Comparison of ENCODE assay signal across 28 cellular contexts in the genomic region with DNA sequence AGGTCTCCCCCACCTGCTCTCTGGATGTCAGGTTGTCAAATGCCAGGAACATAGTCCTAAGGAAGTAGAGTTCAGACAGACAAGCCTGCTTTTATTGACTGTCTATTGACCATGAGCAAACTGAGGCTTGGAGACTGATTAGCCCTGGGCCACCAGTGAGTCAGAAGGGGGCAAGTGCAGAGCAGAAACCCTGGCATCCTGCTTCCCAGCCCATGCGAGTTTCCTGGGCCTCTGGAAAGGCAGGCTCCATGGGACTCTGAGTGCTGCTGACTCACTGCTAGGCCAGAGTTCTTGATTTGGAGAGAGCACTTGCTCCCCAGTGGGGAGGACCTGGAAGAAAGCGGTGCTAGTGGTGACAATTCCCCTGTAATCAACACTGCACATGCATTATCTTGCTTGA. TPM values are rescaled to one million over a fixed set of nuclear protein-coding genes. Genes with fewer than 3 reads are reported as not detected.
A peak's percentile ranks its signal among the peaks of the same experiment; 100 is the strongest.
DNase-seq lines count a peak whose midpoint lies in the region; ATAC-seq and TF ChIP-seq lines count a peak whose summit lies in the region.
"Had no signal": no experiment of that assay in that cellular context is flagged by ENCODE, and none has a peak within 500 bp of the region (broad histone marks: within the 10 kb centered on the region; RNA-seq: fewer than 3 reads in every experiment).

No MANE protein-coding gene starts in this region.

- no peak overlapping the region; the same call in 1 of the 2 replicates for H3K9ac ChIP-seq in PC-3 (ENCODE audit: low read length)
- H3K9ac ChIP-seq: KMS-11 had no signal

- H3K27ac ChIP-seq in PC-3 (ENCODE audit: low read length): peak overlapping the region; percentile 61
- no peak overlapping the region for H3K27ac ChIP-seq in osteoblast (ENCODE audit: low read depth, low read length)
- H3K27ac ChIP-seq in tibial nerve: no peak overlapping the region
- H3K27ac ChIP-seq: KMS-11, spleen, WERI-Rb-1 had no signal

- no peaks in the 10 kb centered on the region for H3K27me3 ChIP-seq in PC-3 (ENCODE audit: low read length)
- no peaks in the 10 kb centered on the region for H3K27me3 ChIP-seq in osteoblast (ENCODE audit: insufficient read depth, low read length)
- no peaks in the 10 kb centered on the region for H3K27me3 ChIP-seq in tibial nerve

- H3K36me3 ChIP-seq in PC-3 (ENCODE audit: low read depth, low read length) (peaks cover 2% of the 10 kb centered on the region; the same call in 1 of the 2 replicates), osteoblast (ENCODE audit: insufficient read depth, low read length) (no peaks in the 10 kb centered on the region), tibial nerve (no peaks in the 10 kb centered on the region)
- H3K36me3 ChIP-seq: spleen, WERI-Rb-1 had no signal

- H3K4me2 ChIP-seq in PC-3 (ENCODE audit: low read length) (peak overlapping the region; percentile 97), osteoblast (ENCODE audit: insufficient read depth, low read length) (no peak overlapping the region)
- H3K4me2 ChIP-seq: KMS-11 had no signal

- no peaks in the 10 kb centered on the region for H3K27me3 Mint-ChIP-seq in Calu3 (ENCODE audit: unreplicated experiment)
- H3K27me3 Mint-ChIP-seq in activated CD4-positive, alpha-beta memory T cell treated with anti-CD3 and anti-CD28 coated beads, Interleukin-2, amount 10 ng/mL, durations not matched to agents 7 days and 5 days: peaks cover 4% of the 10 kb centered on the region
- H3K27me3 Mint-ChIP-seq: memory B cell had no signal

- H3K36me3 Mint-ChIP-seq in Calu3 (ENCODE audit: insufficient read depth, unreplicated experiment): peaks cover 27% of the 10 kb centered on the region
- peaks cover 17% of the 10 kb centered on the region for H3K36me3 Mint-ChIP-seq in activated CD4-positive, alpha-beta memory T cell treated with anti-CD3 and anti-CD28 coated beads, Interleukin-2, amount 10 ng/mL, durations not matched to agents 7 days and 5 days (ENCODE audit: low read depth)
- H3K36me3 Mint-ChIP-seq: CD4-positive, alpha-beta memory T cell; memory B cell had no signal

- CTCF ChIA-PET in Calu3 (lab: Charles Lee) (interaction anchor here (0.5 to 5.4 kb wide), 2 partner anchors 107 to 371 kb away, joined by 3 to 169 read pairs; no protein-coding TSS in a partner anchor), PC-3 (lab: Charles Lee) (no interaction called here)
- CTCF ChIA-PET in activated CD4-positive, alpha-beta memory T cell treated with anti-CD3 and anti-CD28 coated beads, Interleukin-2, amount 10 ng/mL, durations not matched to agents 7 days and 5 days (lab: Charles Lee): interaction anchor here (0.8 to 21.6 kb wide), 5 partner anchors 14 to 100 kb away, joined by 3 to 951 read pairs (median 7); no protein-coding TSS in a partner anchor

- no peaks in the 10 kb centered on the region for H3K9me3 Mint-ChIP-seq in Calu3 (ENCODE audit: low read depth, unreplicated experiment)
- H3K9me3 Mint-ChIP-seq in activated CD4-positive, alpha-beta memory T cell treated with anti-CD3 and anti-CD28 coated beads, Interleukin-2, amount 10 ng/mL, durations not matched to agents 7 days and 5 days: no peaks in the 10 kb centered on the region
- H3K9me3 Mint-ChIP-seq: activated CD4-positive, alpha-beta memory T cell treated with anti-CD3 and anti-CD28 coated beads for 36 hours; central memory CD8-positive, alpha-beta T cell; memory B cell; nephron; T-helper 1 cell treated with Interleukin-12 subunit alpha and Interleukin-12 subunit beta and Interleukin-4 antibody, amounts not matched to agents 30 μg/mL and 1 μg/mL, for 36 hours had no signal

- TF ChIP-seq EP300 in tibial nerve (IDR thresholded peaks at IDR 0.05): no peak

- H3F3A ChIP-seq in PC-3 (ENCODE audit: low read length, unreplicated experiment): no peaks in the 10 kb centered on the region

- POLR2A ChIA-PET in PC-3 (lab: Charles Lee; ENCODE audit: unreplicated experiment): no interaction called here
- POLR2A ChIA-PET in activated CD4-positive, alpha-beta memory T cell treated with anti-CD3 and anti-CD28 coated beads, Interleukin-2, amount 10 ng/mL, durations not matched to agents 7 days and 5 days (lab: Charles Lee): interaction anchor here (1.7 to 1.8 kb wide), 2 partner anchors 13 to 47 kb away, joined by 3 to 6 read pairs; partner anchors contain the start of gene PFDN1

- H3K4me3 ChIP-seq in PC-3 (ENCODE audit: low read length) (no peak overlapping the region), fibroblast of mammary gland (ENCODE audit: control insufficient read depth, low read depth, low read length) (no peak overlapping the region), osteoblast (ENCODE audit: insufficient read depth, low read length) (no peak overlapping the region), tibial nerve (no peak overlapping the region)
- H3K4me3 ChIP-seq: spleen had no signal

- DNase-seq in Calu3 (peak; percentile 27), PC-3 (peak; percentile 76), fibroblast of mammary gland (ENCODE audit: low read depth) (peak; percentile 22), osteoblast (ENCODE audit: insufficient read length, low spot score, missing footprints) (peak; percentile 85), NCI-H82 (lab: John Stamatoyannopoulos, UW) (no peak), tibial nerve (ENCODE audit: low spot score in 2 of 2) (no peak)
- no peak for DNase-seq in activated CD4-positive, alpha-beta memory T cell treated with anti-CD3 and anti-CD28 coated beads, Interleukin-2, amount 10 ng/mL, durations not matched to agents 7 days and 5 days
- DNase-seq: activated CD4-positive, alpha-beta memory T cell treated with anti-CD3 and anti-CD28 coated beads for 36 hours; activated naive CD4-positive, alpha-beta T cell; activated T-cell treated with anti-CD3 and anti-CD28 coated beads, Interleukin-2, amount 50 U/mL, for 1 hour; anterior cingulate cortex; CD4-positive, alpha-beta memory T cell; DMS79 treated with DMSO at 0.1 percent for 48 hours; hippocampal formation; kidney; NCI-H1092; NCI-H2081 treated with DMSO at 0.1 percent for 48 hours; NCI-H524; posterior cingulate gyrus; spleen; substantia nigra; WERI-Rb-1 had no signal

- TF ChIP-seq POLR2A in tibial nerve (IDR thresholded peaks at IDR 0.05): no peak

- intact Hi-C loops in Calu3 (cut with micrococcal nuclease; ENCODE audit: unreplicated experiment) (loop anchor here (5.0 kb wide), 2 partner anchors 52 to 172 kb away; partner anchors contain the start of gene CYSTM1), PC-3 (cut with micrococcal nuclease) (loop anchor here (5.0 kb wide), 1 partner anchor 172 kb away; the partner anchor contains the start of gene CYSTM1)

- no peaks in the 10 kb centered on the region for H3K9me2 ChIP-seq in PC-3 (replicated peaks; ENCODE audit: low read length)

- H3K79me2 ChIP-seq in PC-3 (ENCODE audit: low read length): peaks cover 23% of the 10 kb centered on the region
- peaks cover 20% of the 10 kb centered on the region for H3K79me2 ChIP-seq in osteoblast (ENCODE audit: insufficient read depth, low read length)

- H3K9me3 ChIP-seq in PC-3 (ENCODE audit: low read length) (no peaks in the 10 kb centered on the region), osteoblast (ENCODE audit: low read depth, low read length) (no peaks in the 10 kb centered on the region), tibial nerve (no peaks in the 10 kb centered on the region)
- H3K9me3 ChIP-seq: spleen had no signal

- ATAC-seq in PC-3 (no peak), GM18909 (IDR thresholded peaks at IDR 0.05; ENCODE audit: poor library complexity, unreplicated experiment) (no peak)

- no peak overlapping the region for H2AFZ ChIP-seq in PC-3 (ENCODE audit: low read length)
- peak overlapping the region; percentile 41 for H2AFZ ChIP-seq in osteoblast (ENCODE audit: low read length)

- TF ChIP-seq CTCF in Calu3 (IDR thresholded peaks at IDR 0.05; ENCODE audit: unreplicated experiment) (no peak), PC-3 (conservative IDR thresholded peaks at IDR 0.05; ENCODE audit: low read depth, low read length) (no peak), fibroblast of mammary gland (conservative IDR thresholded peaks at IDR 0.05; ENCODE audit: control insufficient read depth, insufficient read depth, low read depth, low read length) (no peak), osteoblast (IDR thresholded peaks at IDR 0.05; ENCODE audit: extremely low read depth, low read depth, low read length) (no peak), tibial nerve (IDR thresholded peaks at IDR 0.05) (no peak)

- peaks cover 41% of the 10 kb centered on the region for H3K4me1 ChIP-seq in PC-3 (ENCODE audit: insufficient read depth, low read length)
- H3K4me1 ChIP-seq in osteoblast (ENCODE audit: insufficient read depth, low read length): peaks cover 28% of the 10 kb centered on the region
- H3K4me1 ChIP-seq in tibial nerve: peaks cover 0 to 34% (median 9%) of the 10 kb centered on the region in 4 donors

- WGBS in tibial nerve, 2 donors: 63 to 83% methylated on average over 2 of the region's 2 CpGs

- H3K4me1 Mint-ChIP-seq in Calu3 (ENCODE audit: low read depth, unreplicated experiment): peaks cover 48% of the 10 kb centered on the region
- peaks cover 43% of the 10 kb centered on the region for H3K4me1 Mint-ChIP-seq in activated CD4-positive, alpha-beta memory T cell treated with anti-CD3 and anti-CD28 coated beads, Interleukin-2, amount 10 ng/mL, durations not matched to agents 7 days and 5 days

- no peak overlapping the region for H3K27ac Mint-ChIP-seq in Calu3 (ENCODE audit: unreplicated experiment)
- H3K27ac Mint-ChIP-seq in activated CD4-positive, alpha-beta memory T cell treated with anti-CD3 and anti-CD28 coated beads, Interleukin-2, amount 10 ng/mL, durations not matched to agents 7 days and 5 days: no peak overlapping the region
- H3K27ac Mint-ChIP-seq: activated CD4-positive, alpha-beta memory T cell treated with anti-CD3 and anti-CD28 coated beads for 36 hours; CD4-positive, alpha-beta memory T cell; memory B cell; nephron; T-helper 1 cell treated with Interleukin-12 subunit alpha and Interleukin-12 subunit beta and Interleukin-4 antibody, amounts not matched to agents 30 μg/mL and 1 μg/mL, for 36 hours had no signal

- H3K4me3 Mint-ChIP-seq in Calu3 (ENCODE audit: low read depth, unreplicated experiment): no peak overlapping the region
- H3K4me3 Mint-ChIP-seq in activated CD4-positive, alpha-beta memory T cell treated with anti-CD3 and anti-CD28 coated beads, Interleukin-2, amount 10 ng/mL, durations not matched to agents 7 days and 5 days: no peak overlapping the region
- H3K4me3 Mint-ChIP-seq: activated CD4-positive, alpha-beta memory T cell treated with anti-CD3 and anti-CD28 coated beads for 36 hours; central memory CD8-positive, alpha-beta T cell; memory B cell; T-helper 1 cell treated with Interleukin-12 subunit alpha and Interleukin-12 subunit beta and Interleukin-4 antibody, amounts not matched to agents 30 μg/mL and 1 μg/mL, for 36 hours had no signal

- H4K20me1 ChIP-seq in PC-3 (ENCODE audit: low read length): peaks cover 13% of the 10 kb centered on the region
- H4K20me1 ChIP-seq in osteoblast (ENCODE audit: insufficient read depth, low read length): peaks cover 4% of the 10 kb centered on the region

- BruUV-seq in Calu3 (replicated peaks; lab: Mats Ljungman, UMichigan): no TSS peak
- BruUV-seq in PC-3 (replicated peaks; lab: Mats Ljungman, UMichigan): no TSS peak

RNA-seq across cellular contexts. Expression of gene HBEGF, which starts 2.8 kb away (rescaled TPM):
- 6.4 and 7.2 TPM in 2 replicates for total RNA-seq in Calu3 (2022)
- 82.6 and 85.9 TPM in 2 replicates for total RNA-seq in PC-3 (2014; rRNA removed)
- total RNA-seq in osteoblast: 1.8 and 2.5 TPM in 2 replicates
- 10 to 100 TPM; 67.9 to 69.1 TPM for total RNA-seq in activated CD4-positive, alpha-beta memory T cell treated with anti-CD3 and anti-CD28 coated beads, Interleukin-2, amount 10 ng/mL, durations not matched to agents 7 days and 5 days
- 10 to 100 TPM; 27.1 to 30.9 (median 27.8) TPM for total RNA-seq in tibial nerve

RNA-seq across cellular contexts. Expression of gene SLC4A9, which starts 10.8 kb away (rescaled TPM):
- total RNA-seq in Calu3 (2022) (0.24 TPM in 1 of 2 replicates, not detected in the other), PC-3 (2014; rRNA removed) (0.29 TPM in 1 of 2 replicates, not detected in the other), osteoblast (not detected in 2 replicates), tibial nerve (not detected)
- under 1 TPM; 0.43 to 0.78 TPM for total RNA-seq in activated CD4-positive, alpha-beta memory T cell treated with anti-CD3 and anti-CD28 coated beads, Interleukin-2, amount 10 ng/mL, durations not matched to agents 7 days and 5 days
- total RNA-seq: CD4-positive, alpha-beta memory T cell had no signal

RNA-seq across cellular contexts. Expression of gene PFDN1, which starts 46.3 kb away (rescaled TPM):
- total RNA-seq in Calu3 (2022): 67.5 and 71.9 TPM in 2 replicates
- total RNA-seq in PC-3 (2014; rRNA removed): 91.9 and 125 TPM in 2 replicates
- 58.3 and 65.9 TPM in 2 replicates for total RNA-seq in osteoblast
- total RNA-seq in activated CD4-positive, alpha-beta memory T cell treated with anti-CD3 and anti-CD28 coated beads, Interleukin-2, amount 10 ng/mL, durations not matched to agents 7 days and 5 days: 10 to 100 TPM; 52.3 to 55.8 TPM
- total RNA-seq in tibial nerve: 100 to 1,000 TPM in 3 of 4 donors, 10 to 100 TPM in 1; 98.2 to 146 (median 109) TPM

RNA-seq across cellular contexts. Expression of gene ANKHD1, which starts 52.4 kb away (rescaled TPM):
- total RNA-seq in Calu3 (2022) (160 and 167 TPM in 2 replicates), PC-3 (2014; rRNA removed) (64.6 and 81.1 TPM in 2 replicates), osteoblast (81.1 and 87.8 TPM in 2 replicates), tibial nerve (100 to 1,000 TPM; 119 to 212 (median 162) TPM)
- 100 to 1,000 TPM; 109 to 122 TPM for total RNA-seq in activated CD4-positive, alpha-beta memory T cell treated with anti-CD3 and anti-CD28 coated beads, Interleukin-2, amount 10 ng/mL, durations not matched to agents 7 days and 5 days

Comparison
In these comparisons a context has a peak if more than half of its experiments do, and no peak if none do; other contexts are left out.
1. DNase-seq: peak in Calu3 (single experiment), PC-3 (single experiment), fibroblast of mammary gland (single experiment) and osteoblast (single experiment); none in activated CD4-positive, alpha-beta memory T cell treated with anti-CD3 and anti-CD28 coated beads, Interleukin-2, amount 10 ng/mL, durations not matched to agents 7 days and 5 days (single experiment), NCI-H82 (single experiment) and tibial nerve (0 of 2).